7 cellular contexts compared by ENCODE assay signal in the genomic region with DNA sequence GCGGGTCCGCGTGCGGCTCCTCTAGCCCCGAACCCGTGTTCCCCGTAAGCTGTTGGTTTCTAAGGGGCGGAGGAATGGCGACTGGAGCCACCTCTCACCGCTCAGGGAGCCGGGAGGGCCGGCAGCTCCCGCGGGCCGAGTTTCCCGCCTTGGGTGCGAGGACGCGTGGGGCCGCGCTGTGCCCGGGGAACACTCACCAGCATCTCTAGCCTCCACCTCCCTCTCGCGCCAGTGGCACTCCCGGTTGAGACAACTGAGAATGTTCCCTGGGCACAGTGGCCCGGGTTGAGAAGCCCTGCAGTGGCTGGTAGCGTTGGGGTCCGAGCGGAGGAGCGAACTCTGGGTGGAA. TPM values are rescaled to one million over a fixed set of nuclear protein-coding genes. Genes with fewer than 3 reads are reported as not detected.
DNase-seq lines count a peak whose midpoint lies in the region; ATAC-seq and TF ChIP-seq lines count a peak whose summit lies in the region.

No MANE protein-coding gene starts in this region.

- H3K9ac ChIP-seq in KMS-11 = peak overlapping the region; percentile 90
- H3K9ac ChIP-seq in liver (ENCODE audit: low read depth in 1 of 2, low read length in 2 of 2) = peak overlapping the region; percentile 44 to 66

- H3K36me3 ChIP-seq in KMS-11 (ENCODE audit: insufficient read depth) (no peaks in the 10 kb centered on the region; the same call in 1 of the 2 replicates), breast epithelium (peaks cover 6% of the 10 kb centered on the region), liver (ENCODE audit: control insufficient read depth in 4 of 4, insufficient read depth in 3 of 4, low read depth in 1 of 4, low read length in 3 of 4) (peaks cover 0 to 23% (median 13%) of the 10 kb centered on the region in 4 donors), tibial nerve (peaks cover 0 to 44% (median 0%) of the 10 kb centered on the region in 3 donors)

- peaks cover 15% of the 10 kb centered on the region for H3K4me1 ChIP-seq in KMS-11 (ENCODE audit: low read depth, poor library complexity, severe bottlenecking)
- peaks cover 6 to 12% of the 10 kb centered on the region in 2 donors for H3K4me1 ChIP-seq in breast epithelium
- H3K4me1 ChIP-seq in liver (ENCODE audit: control insufficient read depth in 4 of 4, insufficient read depth in 4 of 4, low read length in 3 of 4) = peaks cover 9 to 22% (median 16%) of the 10 kb centered on the region in 4 donors
- peaks cover 0 to 24% (median 0%) of the 10 kb centered on the region in 4 donors for H3K4me1 ChIP-seq in tibial nerve

- peak; percentile 2 for ATAC-seq in GM18502 (IDR thresholded peaks at IDR 0.05; ENCODE audit: poor library complexity, unreplicated experiment)

- TF ChIP-seq CTCF in KMS-11 (conservative IDR thresholded peaks at IDR 0.05; ENCODE audit: low read depth, low read length) = no peak
- no peak for TF ChIP-seq CTCF in breast epithelium (IDR thresholded peaks at IDR 0.05)
- TF ChIP-seq CTCF in liver (IDR thresholded peaks at IDR 0.05; ENCODE audit: low read depth, low read length, missing input control) = no peak
- no peak for TF ChIP-seq CTCF in tibial nerve (IDR thresholded peaks at IDR 0.05)

- TF ChIP-seq EP300 in tibial nerve (IDR thresholded peaks at IDR 0.05) = no peak

- H2AFZ ChIP-seq in KMS-11 (ENCODE audit: low read depth) = peak overlapping the region; percentile 63

- no peaks in the 10 kb centered on the region for H3K9me3 ChIP-seq in breast epithelium
- H3K9me3 ChIP-seq in liver (ENCODE audit: control insufficient read depth in 4 of 4, low read length in 3 of 4) = no peaks in the 10 kb centered on the region
- no peaks in the 10 kb centered on the region for H3K9me3 ChIP-seq in tibial nerve

- H3K27me3 ChIP-seq in KMS-11 (ENCODE audit: insufficient read depth, low read depth) = peaks cover 3% of the 10 kb centered on the region; the same call in 1 of the 2 replicates
- no peaks in the 10 kb centered on the region for H3K27me3 ChIP-seq in breast epithelium
- H3K27me3 ChIP-seq in liver (ENCODE audit: control insufficient read depth in 4 of 4, insufficient read depth in 4 of 4, low read length in 3 of 4) = no peaks in the 10 kb centered on the region
- H3K27me3 ChIP-seq in tibial nerve = no peaks in the 10 kb centered on the region

- H3K4me3 ChIP-seq in KMS-11 (IDR thresholded peaks at IDR 0.05; ENCODE audit: insufficient read depth, low read depth, low read length) = no peak overlapping the region
- H3K4me3 ChIP-seq in breast epithelium = peak overlapping the region; percentile 76 to 95 (median 88)
- peak overlapping the region; percentile 87 to 92 (median 89) for H3K4me3 ChIP-seq in liver (ENCODE audit: low read depth in 1 of 3, low read length in 3 of 3)
- peak overlapping the region; percentile 73 to 93 (median 86) for H3K4me3 ChIP-seq in tibial nerve

- intact Hi-C loops in breast epithelium (cut with DNase I; ENCODE audit: low total_unique reads) = no loop called here

- no peak for DNase-seq in breast epithelium (ENCODE audit: low spot score in 2 of 2)
- no peak for DNase-seq in tibial nerve (ENCODE audit: low spot score in 2 of 2)
- no peak for DNase-seq in NCI-H128 (lab: John Stamatoyannopoulos, UW; ENCODE audit: unreplicated experiment)
- DNase-seq in T-helper 9 cell = no peak

- peak overlapping the region; percentile 71 for H3K4me2 ChIP-seq in KMS-11

- H4K20me1 ChIP-seq in KMS-11 (ENCODE audit: insufficient read depth) = no peaks in the 10 kb centered on the region

- H3K27ac ChIP-seq in KMS-11 = peak overlapping the region; percentile 56
- H3K27ac ChIP-seq in breast epithelium = peak overlapping the region; percentile 90 to 91
- H3K27ac ChIP-seq in liver (ENCODE audit: low read depth in 1 of 2, low read length in 2 of 2) = no peak overlapping the region
- H3K27ac ChIP-seq in tibial nerve = peak overlapping the region; percentile 75 to 96 (median 89)

- under 1% methylated on average over 30 of the region's 30 CpGs for WGBS in liver
- WGBS in tibial nerve, 2 donors = 0% methylated on average over 15 to 16 of the region's 30 CpGs

- no peak for TF ChIP-seq RAD21 in liver (IDR thresholded peaks at IDR 0.05)

- H3K79me2 ChIP-seq in KMS-11 (ENCODE audit: insufficient read depth, low read depth) = peaks cover 20% of the 10 kb centered on the region

- no peak for TF ChIP-seq POLR2A in breast epithelium (IDR thresholded peaks at IDR 0.05)
- TF ChIP-seq POLR2A in tibial nerve (IDR thresholded peaks at IDR 0.05) = no peak

TF ChIP-seq in liver, 16 proteins besides CTCF, POLR2A, EP300 and RAD21:
- TF ChIP-seq HNF4A (conservative IDR thresholded peaks at IDR 0.05) = no peak
- TF ChIP-seq, protein P1, sequence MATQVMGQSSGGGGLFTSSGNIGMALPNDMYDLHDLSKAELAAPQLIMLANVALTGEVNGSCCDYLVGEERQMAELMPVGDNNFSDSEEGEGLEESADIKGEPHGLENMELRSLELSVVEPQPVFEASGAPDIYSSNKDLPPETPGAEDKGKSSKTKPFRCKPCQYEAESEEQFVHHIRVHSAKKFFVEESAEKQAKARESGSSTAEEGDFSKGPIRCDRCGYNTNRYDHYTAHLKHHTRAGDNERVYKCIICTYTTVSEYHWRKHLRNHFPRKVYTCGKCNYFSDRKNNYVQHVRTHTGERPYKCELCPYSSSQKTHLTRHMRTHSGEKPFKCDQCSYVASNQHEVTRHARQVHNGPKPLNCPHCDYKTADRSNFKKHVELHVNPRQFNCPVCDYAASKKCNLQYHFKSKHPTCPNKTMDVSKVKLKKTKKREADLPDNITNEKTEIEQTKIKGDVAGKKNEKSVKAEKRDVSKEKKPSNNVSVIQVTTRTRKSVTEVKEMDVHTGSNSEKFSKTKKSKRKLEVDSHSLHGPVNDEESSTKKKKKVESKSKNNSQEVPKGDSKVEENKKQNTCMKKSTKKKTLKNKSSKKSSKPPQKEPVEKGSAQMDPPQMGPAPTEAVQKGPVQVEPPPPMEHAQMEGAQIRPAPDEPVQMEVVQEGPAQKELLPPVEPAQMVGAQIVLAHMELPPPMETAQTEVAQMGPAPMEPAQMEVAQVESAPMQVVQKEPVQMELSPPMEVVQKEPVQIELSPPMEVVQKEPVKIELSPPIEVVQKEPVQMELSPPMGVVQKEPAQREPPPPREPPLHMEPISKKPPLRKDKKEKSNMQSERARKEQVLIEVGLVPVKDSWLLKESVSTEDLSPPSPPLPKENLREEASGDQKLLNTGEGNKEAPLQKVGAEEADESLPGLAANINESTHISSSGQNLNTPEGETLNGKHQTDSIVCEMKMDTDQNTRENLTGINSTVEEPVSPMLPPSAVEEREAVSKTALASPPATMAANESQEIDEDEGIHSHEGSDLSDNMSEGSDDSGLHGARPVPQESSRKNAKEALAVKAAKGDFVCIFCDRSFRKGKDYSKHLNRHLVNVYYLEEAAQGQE (IDR thresholded peaks at IDR 0.05) = no peak
- no peak for TF ChIP-seq TAF1 (conservative IDR thresholded peaks at IDR 0.05)
- TF ChIP-seq, protein P2, sequence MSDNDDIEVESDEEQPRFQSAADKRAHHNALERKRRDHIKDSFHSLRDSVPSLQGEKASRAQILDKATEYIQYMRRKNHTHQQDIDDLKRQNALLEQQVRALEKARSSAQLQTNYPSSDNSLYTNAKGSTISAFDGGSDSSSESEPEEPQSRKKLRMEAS (IDR thresholded peaks at IDR 0.05) = no peak
- TF ChIP-seq, protein P3, sequence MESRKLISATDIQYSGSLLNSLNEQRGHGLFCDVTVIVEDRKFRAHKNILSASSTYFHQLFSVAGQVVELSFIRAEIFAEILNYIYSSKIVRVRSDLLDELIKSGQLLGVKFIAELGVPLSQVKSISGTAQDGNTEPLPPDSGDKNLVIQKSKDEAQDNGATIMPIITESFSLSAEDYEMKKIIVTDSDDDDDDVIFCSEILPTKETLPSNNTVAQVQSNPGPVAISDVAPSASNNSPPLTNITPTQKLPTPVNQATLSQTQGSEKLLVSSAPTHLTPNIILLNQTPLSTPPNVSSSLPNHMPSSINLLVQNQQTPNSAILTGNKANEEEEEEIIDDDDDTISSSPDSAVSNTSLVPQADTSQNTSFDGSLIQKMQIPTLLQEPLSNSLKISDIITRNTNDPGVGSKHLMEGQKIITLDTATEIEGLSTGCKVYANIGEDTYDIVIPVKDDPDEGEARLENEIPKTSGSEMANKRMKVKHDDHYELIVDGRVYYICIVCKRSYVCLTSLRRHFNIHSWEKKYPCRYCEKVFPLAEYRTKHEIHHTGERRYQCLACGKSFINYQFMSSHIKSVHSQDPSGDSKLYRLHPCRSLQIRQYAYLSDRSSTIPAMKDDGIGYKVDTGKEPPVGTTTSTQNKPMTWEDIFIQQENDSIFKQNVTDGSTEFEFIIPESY (IDR thresholded peaks at IDR 0.05) = no peak
- no peak for TF ChIP-seq HNF4G (IDR thresholded peaks at IDR 0.05)
- no peak for TF ChIP-seq RXRA (IDR thresholded peaks at IDR 0.05)
- TF ChIP-seq YY1 (IDR thresholded peaks at IDR 0.05) = no peak

RNA-seq across cellular contexts. Expression of a gene that starts 0.6 kb away (rescaled TPM):
- total RNA-seq in breast epithelium (10 to 100 TPM; 15.2 to 27.5 (median 23.9) TPM), liver (10 to 100 TPM; 12.9 to 14.6 TPM), tibial nerve (10 to 100 TPM; 37.1 to 84.6 (median 45.3) TPM)
- polyA plus RNA-seq in liver = 10 to 100 TPM; 17.8 to 19.3 TPM

RNA-seq across cellular contexts. Expression of a gene that starts 5.0 kb away (rescaled TPM):
- not detected for total RNA-seq in breast epithelium
- total RNA-seq in liver = under 1 TPM; 0.08 to 0.61 TPM
- not detected for polyA plus RNA-seq in liver
- total RNA-seq in tibial nerve = not detected

RNA-seq across cellular contexts. Expression of a gene that starts 18.9 kb away (rescaled TPM):
- total RNA-seq in breast epithelium (10 to 100 TPM; 52.2 to 72.3 (median 71.4) TPM), liver (10 to 100 TPM; 26.1 to 34.4 TPM), tibial nerve (100 to 1,000 TPM in 2 of 4 donors, 10 to 100 TPM in 2; 38.7 to 136 (median 73.1) TPM)
- polyA plus RNA-seq in liver = 10 to 100 TPM; 13.9 to 36.2 TPM

RNA-seq across cellular contexts. Expression of a gene that starts 39.7 kb away (rescaled TPM):
- 10 to 100 TPM; 27.8 to 37.0 (median 34.1) TPM for total RNA-seq in breast epithelium
- 10 to 100 TPM in 1 of 2 donors, 1 to 10 TPM in 1; 3.5 to 11.7 TPM for total RNA-seq in liver
- 10 to 100 TPM in 1 of 2 donors, 1 to 10 TPM in 1; 9.8 to 14.4 TPM for polyA plus RNA-seq in liver
- total RNA-seq in tibial nerve = 10 to 100 TPM; 46.3 to 53.7 (median 48.9) TPM

RNA-seq across cellular contexts. Expression of a gene that starts 49.4 kb away (rescaled TPM):
- 1 to 10 TPM in 1 of 3 donors, under 1 TPM in 2; 0.48 to 1.2 (median 0.98) TPM for total RNA-seq in breast epithelium
- under 1 TPM in 1 of 2 donors, not detected in 1; 0.42 TPM for total RNA-seq in liver
- under 1 TPM; 0.18 to 0.39 TPM for polyA plus RNA-seq in liver
- 1 to 10 TPM in 2 of 4 donors, under 1 TPM in 1, not detected in 1; 0.44 to 3.0 (median 2.7) TPM for total RNA-seq in tibial nerve

Comparison
In these comparisons a context has a peak if more than half of its experiments do, and no peak if none do; other contexts are left out.
1. H3K27ac ChIP-seq: peak in KMS-11 (single experiment), breast epithelium (2 of 2) and tibial nerve (4 of 4); none in liver (0 of 2).